Comparison of ENCODE assay signal across 32 cellular contexts in the genomic region with DNA sequence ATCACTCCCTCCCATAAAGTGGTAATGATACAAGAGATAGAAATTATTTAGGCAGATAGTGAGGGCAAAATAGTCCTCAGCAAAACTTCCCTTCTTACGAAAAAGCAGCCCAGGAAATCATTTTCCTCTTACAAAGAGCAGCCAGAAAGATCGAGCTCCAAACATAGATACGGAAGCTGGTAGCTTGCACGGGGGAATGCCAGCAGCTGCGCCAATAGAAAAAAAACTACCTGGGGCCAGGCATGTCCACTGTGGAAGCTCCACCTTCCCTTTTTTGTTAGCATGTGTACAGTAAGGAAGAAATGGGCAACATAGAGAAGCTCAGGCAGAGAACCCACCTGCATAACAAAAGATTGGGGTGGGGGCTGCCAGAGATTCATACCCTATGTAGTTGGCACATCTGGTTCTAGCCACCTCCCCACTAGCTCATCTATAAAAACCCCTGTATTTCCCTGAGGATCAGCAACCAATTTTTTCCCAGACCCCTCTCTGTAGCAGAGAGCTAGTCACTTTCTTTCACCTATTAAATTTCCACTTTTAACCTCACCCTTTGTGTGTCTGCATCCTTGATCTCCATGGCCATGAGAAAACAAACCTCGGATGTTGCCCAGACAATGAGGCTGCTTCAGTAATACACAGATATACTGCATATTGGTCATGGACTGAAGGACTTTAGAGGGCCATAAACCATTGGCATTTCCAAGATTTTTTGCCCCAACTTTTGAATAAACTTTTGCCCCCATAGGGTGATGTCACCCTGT.
"Had no signal": no experiment of that assay in that cellular context is flagged by ENCODE, and none has a peak within 500 bp of the region (broad histone marks: within the 10 kb centered on the region; RNA-seq: fewer than 3 reads in every experiment).

No MANE protein-coding gene starts in this region.

- H3K27ac ChIP-seq: adrenal gland, KMS-11, PC-9, RWPE1, SJCRH30, SK-N-MC, VCaP had no signal

- H3K4me3 ChIP-seq: adrenal gland, PC-9, SJCRH30, SK-N-MC had no signal

- H3K4me1 ChIP-seq: SJCRH30 had no signal

- ATAC-seq: activated naive CD4-positive, alpha-beta T cell treated with anti-CD3 and anti-CD28 coated beads, Interleukin-2, amount 50 U/mL, for 72 hours; activated T-cell treated with anti-CD3 and anti-CD28 coated beads, Interleukin-2, amount 50 U/mL, for 4 hours; Right ventricle myocardium inferior had no signal

- H3K36me3 ChIP-seq: adrenal gland, SJCRH30 had no signal

- H3K27me3 ChIP-seq: adrenal gland, SJCRH30 had no signal

- FAIRE-seq: astrocyte, bronchial epithelial cell, colon, RCC 7860 had no signal

- DNase-seq: activated B cell treated with CpG ODN at 0.5 μM for 24 hours; activated CD4-positive, alpha-beta memory T cell treated with anti-CD3 and anti-CD28 coated beads for 36 hours; activated CD4-positive, alpha-beta T cell treated with anti-CD3 and anti-CD28 coated beads for 4 hours; activated CD4-positive, alpha-beta T cell treated with anti-CD3 and anti-CD28 coated beads, Interleukin-2, amount 50 U/mL, for 1 hour; activated CD4-positive, CD25-positive, alpha-beta regulatory T cell treated with anti-CD3 and anti-CD28 coated beads, Interleukin-2, amount 50 U/mL, for 72 hours; activated CD8-positive, alpha-beta memory T cell treated with anti-CD3 and anti-CD28 coated beads, Interleukin-2, amount 50 U/mL, for 4 hours; activated gamma-delta T cell treated with Interleukin-2 at 50 U/mL for 16 hours; activated naive CD4-positive, alpha-beta T cell treated with anti-CD3 and anti-CD28 coated beads for 36 hours; activated T-cell treated with anti-CD3 and anti-CD28 coated beads for 4 hours; activated T-cell treated with anti-CD3 and anti-CD28 coated beads, Interleukin-2, amount 50 U/mL, for 4 hours; adrenal gland; caudate nucleus; NCI-H1092 treated with DMSO at 0.1 percent for 48 hours; NCI-H1436; NCI-H1694; NCI-H1930; NCI-H2081 treated with DMSO at 0.1 percent for 48 hours; NCI-H2171 treated with DMSO at 0.1 percent for 48 hours; NCI-H2227 treated with DMSO at 0.1 percent for 48 hours; NCI-H446 treated with DMSO at 0.1 percent for 48 hours; PC-9; SJCRH30 had no signal

- H3K9me3 ChIP-seq: adrenal gland, SJCRH30 had no signal
